In the genomic region with DNA sequence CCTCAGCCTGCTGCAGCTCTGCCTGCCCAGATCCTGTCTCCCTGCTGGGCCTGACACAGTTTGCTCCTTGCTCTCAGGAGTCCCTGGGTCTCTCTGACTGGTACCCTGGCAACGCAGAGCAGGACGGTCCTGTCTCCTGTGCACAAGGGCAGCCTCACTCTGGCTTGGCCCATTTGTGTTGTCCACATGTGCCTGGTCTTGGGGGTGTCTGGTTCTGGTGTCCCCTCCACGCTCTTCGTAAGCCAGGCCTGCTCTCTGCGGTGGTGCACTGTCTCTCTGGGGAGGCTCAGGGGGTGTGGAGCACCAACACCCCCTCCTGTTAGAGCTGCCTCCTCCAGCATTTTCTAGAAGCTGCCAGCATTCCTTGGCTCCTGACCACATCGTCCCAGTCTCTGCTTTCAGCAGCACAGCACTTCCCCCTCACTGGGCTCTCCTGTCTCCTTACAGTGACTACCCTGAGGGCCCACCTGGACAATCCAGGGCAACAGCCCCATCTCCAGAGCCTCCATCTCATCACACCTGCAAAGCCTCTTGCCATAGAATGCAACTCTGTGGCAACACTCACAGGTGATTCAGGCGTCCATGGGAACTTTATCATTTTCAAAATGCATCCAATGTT, we compare ENCODE assay signal across 24 cellular contexts.
"Had no signal": no experiment of that assay in that cellular context is flagged by ENCODE, and none has a peak within 500 bp of the region (broad histone marks: within the 10 kb centered on the region; RNA-seq: fewer than 3 reads in every experiment).

No MANE protein-coding gene starts in this region.

- H3K9me3 ChIP-seq: gastrocnemius medialis, neutrophil, prostate gland, right atrium auricular region, sigmoid colon, testis, tibial artery had no signal

- H3K4me3 ChIP-seq: coronary artery, gastrocnemius medialis, lung, prostate gland, right atrium auricular region, sigmoid colon, testis, tibial artery had no signal

- H2AFZ ChIP-seq: parathyroid adenoma had no signal

- H3K27me3 Mint-ChIP-seq: type B pancreatic cell had no signal

- H3K36me3 ChIP-seq: gastrocnemius medialis, neutrophil, prostate gland, right atrium auricular region, sigmoid colon, tibial artery had no signal

- H3K4me1 Mint-ChIP-seq: memory B cell; naive thymus-derived CD4-positive, alpha-beta T cell; stimulated activated memory B cell treated with anti-CD40 and anti-IgM and Interleukin-4, amounts not matched to agents 10 μg/mL and 1 μg/mL and 100 μg/mL, for 72 hours had no signal

- H3K27me3 ChIP-seq: gastrocnemius medialis, neutrophil, right atrium auricular region, sigmoid colon, testis, tibial artery had no signal

- H3K27ac ChIP-seq: coronary artery, gastrocnemius medialis, neutrophil, parathyroid adenoma, prostate gland, right atrium auricular region, sigmoid colon, testis, tibial artery had no signal

- H3K27ac Mint-ChIP-seq: effector memory CD8-positive, alpha-beta T cell; memory B cell; mesothelial cell of epicardium; naive thymus-derived CD4-positive, alpha-beta T cell; nephron; stimulated activated memory B cell treated with anti-CD40 and anti-IgM and Interleukin-4, amounts not matched to agents 10 μg/mL and 1 μg/mL and 100 μg/mL, for 72 hours; type B pancreatic cell had no signal

- H3K9ac ChIP-seq: parathyroid adenoma had no signal

- H3K4me3 Mint-ChIP-seq: effector memory CD8-positive, alpha-beta T cell; memory B cell; mesothelial cell of epicardium; naive thymus-derived CD4-positive, alpha-beta T cell; nephron; stimulated activated memory B cell treated with anti-CD40 and anti-IgM and Interleukin-4, amounts not matched to agents 10 μg/mL and 1 μg/mL and 100 μg/mL, for 72 hours; type B pancreatic cell had no signal

- H3K36me3 Mint-ChIP-seq: memory B cell; mesothelial cell of epicardium; naive thymus-derived CD4-positive, alpha-beta T cell; stimulated activated memory B cell treated with anti-CD40 and anti-IgM and Interleukin-4, amounts not matched to agents 10 μg/mL and 1 μg/mL and 100 μg/mL, for 72 hours; type B pancreatic cell had no signal

- DNase-seq: dermis blood vessel endothelial cell; effector memory CD8-positive, alpha-beta T cell; gastrocnemius medialis; head of caudate nucleus; sigmoid colon; stimulated activated CD4-positive, alpha-beta T cell treated with anti-CD3 and anti-CD28 coated beads, Interleukin-2, amount 100 ng/mL, for 24 hours; stimulated activated CD4-positive, alpha-beta T cell treated with anti-CD3 and anti-CD28 coated beads, Interleukin-4, amount 100 ng/mL, for 24 hours; stimulated activated naive CD8-positive, alpha-beta T cell treated with anti-CD3 and anti-CD28 coated beads, Interleukin-15, Interleukin-2, amounts not matched to agents 100 U/mL and 50 U/mL, for 24 hours; substantia nigra; testis; tibial artery had no signal

- H3K4me1 ChIP-seq: gastrocnemius medialis, parathyroid adenoma, prostate gland, right atrium auricular region, sigmoid colon, testis, tibial artery had no signal

- H3K9me3 Mint-ChIP-seq: effector memory CD8-positive, alpha-beta T cell; memory B cell; stimulated activated memory B cell treated with anti-CD40 and anti-IgM and Interleukin-4, amounts not matched to agents 10 μg/mL and 1 μg/mL and 100 μg/mL, for 72 hours; type B pancreatic cell had no signal

- ATAC-seq: effector memory CD8-positive, alpha-beta T cell; gastrocnemius medialis; left lobe of liver; naive thymus-derived CD4-positive, alpha-beta T cell; stimulated activated memory B cell treated with anti-CD40 and anti-IgM and Interleukin-4, amounts not matched to agents 10 μg/mL and 1 μg/mL and 100 μg/mL, for 72 hours; stimulated activated naive CD8-positive, alpha-beta T cell treated with anti-CD3 and anti-CD28 coated beads, Interleukin-15, Interleukin-2, amounts not matched to agents 100 U/mL and 50 U/mL, for 24 hours had no signal
